In the genomic region with DNA sequence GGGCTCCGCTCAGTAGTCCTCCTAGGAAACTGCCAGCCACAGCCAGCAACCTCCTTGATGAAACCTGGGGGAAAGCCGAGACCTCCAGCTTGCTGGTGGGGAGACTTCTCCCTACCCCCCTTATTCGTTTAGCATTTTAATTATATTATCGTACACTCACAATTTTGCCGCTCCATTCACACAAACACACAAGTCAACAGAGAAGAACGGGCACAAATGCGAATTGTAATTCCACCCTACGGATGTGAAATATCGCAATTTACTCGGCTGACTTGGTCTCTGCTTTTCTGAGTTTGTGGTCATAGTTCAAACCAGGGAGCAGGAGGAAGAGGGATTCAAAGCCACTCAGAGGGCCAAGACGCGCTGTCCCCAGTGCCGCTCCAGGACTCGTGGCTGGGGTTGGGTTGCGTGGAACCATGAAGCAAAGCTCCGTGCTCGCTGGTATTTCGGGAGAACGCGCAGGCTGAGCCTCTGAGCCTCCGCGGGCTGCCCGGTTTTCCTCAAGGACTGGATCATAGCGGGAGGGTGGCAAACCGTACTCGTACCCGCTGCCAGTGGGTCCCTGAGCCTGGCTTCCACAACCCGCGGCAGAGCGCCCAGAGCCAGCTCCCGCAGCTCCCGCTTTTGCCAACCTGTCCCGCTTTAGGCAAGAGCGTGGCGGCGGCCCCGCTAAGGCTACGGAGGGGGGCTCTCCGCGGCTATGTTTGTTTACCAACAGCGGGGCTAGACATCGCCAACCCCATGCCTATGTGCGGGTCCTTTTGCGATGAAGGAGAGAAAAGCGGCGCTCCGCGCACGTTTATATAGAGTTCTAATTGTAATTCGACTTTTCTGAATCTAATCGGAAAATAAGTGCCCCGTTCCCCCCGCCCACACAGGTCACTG, we compare ENCODE assay signal across 13 cellular contexts. TPM values are rescaled to one million over a fixed set of nuclear protein-coding genes. Genes with fewer than 3 reads are reported as not detected.
A peak's percentile ranks its signal among the peaks of the same experiment; 100 is the strongest.
DNase-seq lines count a peak whose midpoint lies in the region; ATAC-seq, FAIRE-seq and TF ChIP-seq lines count a peak whose summit lies in the region.
"Had no signal": no experiment of that assay in that cellular context is flagged by ENCODE, and none has a peak within 500 bp of the region (broad histone marks: within the 10 kb centered on the region; RNA-seq: fewer than 3 reads in every experiment).

No MANE protein-coding gene starts in this region.

- peaks cover 90% of the 10 kb centered on the region for H3K27me3 Mint-ChIP-seq in activated T-cell treated with anti-CD3 and anti-CD28 coated beads, Interleukin-2, amount 50 U/mL, for 24 hours
- peaks cover 69% of the 10 kb centered on the region for H3K27me3 Mint-ChIP-seq in chondrocyte (ENCODE audit: low read depth)

- H3K9ac ChIP-seq in HepG2 (ENCODE audit: insufficient read depth, low read depth, low read length), result no peak overlapping the region
- peak overlapping the region; percentile 3 for H3K9ac ChIP-seq in keratinocyte (ENCODE audit: control insufficient read depth, extremely low read depth, insufficient read depth, low read length)
- H3K9ac ChIP-seq: KMS-11 had no signal

- H3K4me1 Mint-ChIP-seq in activated T-cell treated with anti-CD3 and anti-CD28 coated beads, Interleukin-2, amount 50 U/mL, for 24 hours (ENCODE audit: low read depth), result peaks cover 64% of the 10 kb centered on the region
- H3K4me1 Mint-ChIP-seq in chondrocyte (ENCODE audit: low read depth), result peaks cover 37% of the 10 kb centered on the region

- H3K27ac Mint-ChIP-seq in activated T-cell treated with anti-CD3 and anti-CD28 coated beads, Interleukin-2, amount 50 U/mL, for 24 hours, result peak overlapping the region; percentile 80
- H3K27ac Mint-ChIP-seq in chondrocyte (ENCODE audit: unreplicated experiment), result no peak overlapping the region

- no peaks in the 10 kb centered on the region for H3K9me3 Mint-ChIP-seq in activated T-cell treated with anti-CD3 and anti-CD28 coated beads, Interleukin-2, amount 50 U/mL, for 24 hours
- no peaks in the 10 kb centered on the region for H3K9me3 Mint-ChIP-seq in chondrocyte (ENCODE audit: low read depth)

- dilution Hi-C loops in keratinocyte (cut with MboI; ENCODE audit: extremely low pct_ligation_motif_present, low sequenced_read_pairs), result no loop called here

- 57% methylated on average over 35 of the region's 53 CpGs for WGBS in HepG2 (ENCODE audit: low lambda C conversion rate)
- 5% methylated on average over 34 of the region's 53 CpGs for WGBS in right lobe of liver (ENCODE audit: insufficient coverage, low coverage, low lambda C conversion rate, missing lambda C conversion rate)

- no peak for DNase-seq in HepG2 (ENCODE audit: low spot score)
- DNase-seq in right lobe of liver, result no peak
- DNase-seq in activated T-cell treated with anti-CD3 and anti-CD28 coated beads, Interleukin-2, amount 50 U/mL, for 24 hours, result peak; percentile 47
- no peak for DNase-seq in keratinocyte (ENCODE audit: low read depth, low spot score)
- no peak for DNase-seq in chondrocyte (ENCODE audit: low spot score)
- no peak for DNase-seq in NCI-H1417 (lab: John Stamatoyannopoulos, UW)
- DNase-seq in GM19239 (ENCODE audit: insufficient read length, low spot score), result no peak
- DNase-seq in SW480 (ENCODE audit: low spot score), result no peak
- DNase-seq: hippocampal formation, NCI-H774 had no signal

- no peaks in the 10 kb centered on the region for H3K9me1 ChIP-seq in keratinocyte (ENCODE audit: control insufficient read depth, extremely low read depth, insufficient read depth, low read length)

- no peak for TF ChIP-seq RAD21 in HepG2 (CRISPR knock-in tag; IDR thresholded peaks at IDR 0.05)

- H2AFZ ChIP-seq in HepG2 (ENCODE audit: low read length) (no peak overlapping the region), keratinocyte (ENCODE audit: control insufficient read depth, low read length) (no peak overlapping the region)

- TF ChIP-seq CTCF in HepG2 (CRISPR knock-in tag; IDR thresholded peaks at IDR 0.05) (no peak), right lobe of liver (IDR thresholded peaks at IDR 0.05) (no peak), keratinocyte (optimal IDR thresholded peaks at IDR 0.05 in 1 of 3, IDR thresholded peaks at IDR 0.05 in 1 of 3, conservative IDR thresholded peaks at IDR 0.05 in 1 of 3; ENCODE audit: extremely low read depth in 1 of 3, insufficient read depth in 2 of 3, low read length in 3 of 3) (no peak), chondrocyte (IDR thresholded peaks at IDR 0.05) (no peak)

- no peak overlapping the region for H3K27ac ChIP-seq in HepG2 (ENCODE audit: extremely low read length, insufficient read depth, low read length)
- no peak overlapping the region for H3K27ac ChIP-seq in right lobe of liver
- no peak overlapping the region for H3K27ac ChIP-seq in keratinocyte (ENCODE audit: control insufficient read depth, insufficient read depth, low read length)
- H3K27ac ChIP-seq: KMS-11, neutrophil, suprapubic skin had no signal

- TF ChIP-seq POLR2A in HepG2 (IDR thresholded peaks at IDR 0.05; ENCODE audit: insufficient read depth in 1 of 2, low read depth in 2 of 2, low read length in 2 of 2), result no peak
- TF ChIP-seq POLR2A in right lobe of liver (IDR thresholded peaks at IDR 0.05), result no peak

- H3K36me3 ChIP-seq in HepG2 (replicated peaks in 1 of 2; ENCODE audit: control insufficient read depth in 1 of 2, insufficient read depth in 2 of 2, low read length in 2 of 2) (no peaks in the 10 kb centered on the region), right lobe of liver (no peaks in the 10 kb centered on the region), keratinocyte (ENCODE audit: control insufficient read depth in 2 of 2, extremely low read depth in 1 of 2, insufficient read depth in 2 of 2, low read length in 2 of 2) (no peaks in the 10 kb centered on the region)
- H3K36me3 ChIP-seq: neutrophil, suprapubic skin had no signal

- H4K20me1 ChIP-seq in HepG2 (ENCODE audit: insufficient read depth, low read length) (peaks cover 21% of the 10 kb centered on the region; the same call in 1 of the 2 replicates), keratinocyte (ENCODE audit: control insufficient read depth, extremely low read depth, insufficient read depth, low read length) (peaks cover 4% of the 10 kb centered on the region)

- intact Hi-C loops in HepG2 (cut with micrococcal nuclease; ENCODE audit: unreplicated experiment), result no loop called here
- intact Hi-C loops in right lobe of liver (cut with DNase I), result no loop called here

- no TSS peak for BruUV-seq in HepG2 (replicated peaks; lab: Mats Ljungman, UMichigan)

- H3K9me3 ChIP-seq in HepG2 (ENCODE audit: low read length), result no peaks in the 10 kb centered on the region
- no peaks in the 10 kb centered on the region for H3K9me3 ChIP-seq in right lobe of liver
- no peaks in the 10 kb centered on the region for H3K9me3 ChIP-seq in keratinocyte (ENCODE audit: control insufficient read depth, low read depth, low read length)
- H3K9me3 ChIP-seq: neutrophil, suprapubic skin had no signal

- H3K27me3 ChIP-seq in HepG2 (ENCODE audit: control insufficient read depth in 1 of 2, insufficient read depth in 2 of 2, low read length in 2 of 2) (peaks cover 37 to 82% of the 10 kb centered on the region in 2 experiments), right lobe of liver (peaks cover 51 to 92% of the 10 kb centered on the region in 2 donors), keratinocyte (ENCODE audit: control insufficient read depth, extremely low read depth, insufficient read depth, low read length) (peaks cover 99% of the 10 kb centered on the region)

- H3K79me2 ChIP-seq in HepG2 (ENCODE audit: insufficient read depth, low read length) (no peaks in the 10 kb centered on the region), keratinocyte (ENCODE audit: control insufficient read depth, insufficient read depth, low read length) (peaks cover 6% of the 10 kb centered on the region)

- H3K4me2 ChIP-seq in HepG2 (ENCODE audit: low read depth, low read length) (no peak overlapping the region), keratinocyte (ENCODE audit: control insufficient read depth, extremely low read depth, insufficient read depth, low read depth, low read length) (peak overlapping the region; percentile 67)
- H3K4me2 ChIP-seq: KMS-11 had no signal

- peaks cover 47% of the 10 kb centered on the region for H3K4me1 ChIP-seq in HepG2 (ENCODE audit: insufficient read depth, low read length)
- H3K4me1 ChIP-seq in right lobe of liver, result peaks cover 0 to 41% (median 8%) of the 10 kb centered on the region in 4 donors
- peaks cover 46% of the 10 kb centered on the region for H3K4me1 ChIP-seq in keratinocyte (ENCODE audit: control insufficient read depth, extremely low read depth, insufficient read depth, low read length)

- in situ Hi-C loops in HepG2 (cut with HindIII; ENCODE audit: extremely low pct_ligation_motif_present, low pct_unique_long_range_greater_than_20kb), result no loop called here

- FAIRE-seq in HepG2 (lab: Jason Lieb, UNC) (no peak), keratinocyte (lab: Jason Lieb, UNC) (no peak), GM19239 (lab: Jason Lieb, UNC) (no peak)

- H3K36me3 Mint-ChIP-seq in activated T-cell treated with anti-CD3 and anti-CD28 coated beads, Interleukin-2, amount 50 U/mL, for 24 hours (ENCODE audit: low read depth), result no peaks in the 10 kb centered on the region
- H3K36me3 Mint-ChIP-seq in chondrocyte (ENCODE audit: low read depth), result peaks cover 3% of the 10 kb centered on the region

- TF ChIP-seq EP300 in HepG2 (IDR thresholded peaks at IDR 0.05; ENCODE audit: low read depth in 2 of 2, low read length in 2 of 2), result no peak
- TF ChIP-seq EP300 in HepG2 (CRISPR knock-in tag; IDR thresholded peaks at IDR 0.05; ENCODE audit: borderline replicate concordance), result no peak

- ATAC-seq in HepG2 (no peak), right lobe of liver (no peak)

- H3K4me3 ChIP-seq in HepG2 (replicated peaks in 1 of 3; ENCODE audit: insufficient read depth in 1 of 3, low read depth in 2 of 3, low read length in 3 of 3) (peak overlapping the region in 1 of 3 experiments; percentile 58; a peak in 1 of 6 replicates), right lobe of liver (no peak overlapping the region), keratinocyte (ENCODE audit: control insufficient read depth in 2 of 3, extremely low read depth in 1 of 3, insufficient read depth in 2 of 3, low read depth in 1 of 3, low read length in 3 of 3) (peak overlapping the region; percentile 27 to 64 (median 36))
- H3K4me3 ChIP-seq: suprapubic skin had no signal

- CTCF ChIA-PET in HepG2 (lab: Yijun Ruan, JAX; ENCODE audit: low intra/inter-chr PET ratio, low total read pairs), result no interaction called here

- H3K4me3 Mint-ChIP-seq in activated T-cell treated with anti-CD3 and anti-CD28 coated beads, Interleukin-2, amount 50 U/mL, for 24 hours, result peak overlapping the region; percentile 19
- no peak overlapping the region for H3K4me3 Mint-ChIP-seq in chondrocyte (ENCODE audit: unreplicated experiment)

- POLR2A ChIA-PET in HepG2 (lab: Yijun Ruan, JAX), result interaction anchor here (1.8 kb wide), 1 partner anchor 10 kb away, joined by 7 read pairs; a partner anchor contains a TSS

RNA-seq across cellular contexts. Expression of a gene that starts 2.0 kb away (rescaled TPM):
- not detected in 2 replicates for total RNA-seq in HepG2 (2016; rRNA removed; fragmentation: Illumina TruSeq; extraction: Trizol)
- total RNA-seq in HepG2 (2016; cell fraction: cytosol; rRNA removed; fragmentation: Illumina TruSeq; extraction: Trizol; ENCODE audit: low read depth), result not detected in 2 replicates
- total RNA-seq in HepG2 (2016; cell fraction: insoluble cytoplasmic fraction; rRNA removed; fragmentation: Illumina TruSeq; extraction: Trizol), result not detected in 2 replicates
- total RNA-seq in HepG2 (2016; cell fraction: membrane; rRNA removed; fragmentation: Illumina TruSeq; extraction: Trizol), result not detected in 2 replicates
- not detected in 2 replicates for total RNA-seq in HepG2 (2016; cell fraction: nucleus; rRNA removed; fragmentation: Illumina TruSeq; extraction: Trizol)
- polyA plus RNA-seq in HepG2 (2011; rRNA removed), result not detected in 2 replicates
- not detected in 2 replicates for polyA plus RNA-seq in HepG2 (2011; cell fraction: cytosol; rRNA removed)
- not detected in 2 replicates for polyA plus RNA-seq in HepG2 (2011; cell fraction: nucleus; rRNA removed)
- not detected in 2 replicates for polyA plus RNA-seq in HepG2 (2012)
- polyA plus RNA-seq in HepG2 (2016; cell fraction: cytosol; fragmentation: Illumina TruSeq; extraction: Trizol; ENCODE audit: low read depth), result not detected in 2 replicates
- not detected in 2 replicates for polyA plus RNA-seq in HepG2 (2016; cell fraction: insoluble cytoplasmic fraction; fragmentation: Illumina TruSeq; extraction: Trizol; ENCODE audit: low read depth)
- not detected in 2 replicates for polyA plus RNA-seq in HepG2 (2016; cell fraction: membrane; fragmentation: Illumina TruSeq; extraction: Trizol; ENCODE audit: low read depth)
- not detected in 2 replicates for polyA plus RNA-seq in HepG2 (2016; cell fraction: nucleus; fragmentation: Illumina TruSeq; extraction: Trizol; ENCODE audit: insufficient read depth, low read depth)
- 0.07 TPM in 1 of 2 replicates, not detected in the other for polyA minus RNA-seq in HepG2 (2011; rRNA and poly(A)+ RNA removed; ENCODE audit: low replicate concordance)
- not detected in 2 replicates for polyA minus RNA-seq in HepG2 (2011; cell fraction: cytosol; rRNA and poly(A)+ RNA removed)
- polyA minus RNA-seq in HepG2 (2011; cell fraction: nucleus; rRNA and poly(A)+ RNA removed), result not detected in 2 replicates
- total RNA-seq in right lobe of liver, result not detected
- 0.21 to 1.5 TPM (median 0.35 TPM) in 3 replicates for polyA plus RNA-seq in keratinocyte
- polyA plus RNA-seq in keratinocyte (2011; ENCODE audit: low read depth), result not detected
- polyA plus RNA-seq in keratinocyte (2011; cell fraction: cytosol; rRNA removed), result 0.23 and 0.31 TPM in 2 replicates
- polyA plus RNA-seq in keratinocyte (2011; cell fraction: nucleus; rRNA removed), result 0.40 and 0.98 TPM in 2 replicates
- 0.14 and 3.3 TPM in 2 replicates for polyA plus RNA-seq in keratinocyte (2012; ENCODE audit: low replicate concordance)
- polyA minus RNA-seq in keratinocyte, result 0.07 to 0.46 TPM (median 0.45 TPM) in 3 replicates
- not detected for polyA minus RNA-seq in keratinocyte (2011; cell fraction: cytosol; rRNA and poly(A)+ RNA removed)
- polyA minus RNA-seq in keratinocyte (2011; cell fraction: nucleus; rRNA and poly(A)+ RNA removed), result 0.31 and 1.1 TPM in 2 replicates
- not detected in 3 replicates for total RNA-seq in chondrocyte
- total RNA-seq: suprapubic skin had no signal

RNA-seq across cellular contexts. Expression of a gene that starts 9.5 kb away (rescaled TPM):
- total RNA-seq in HepG2 (2016; rRNA removed; fragmentation: Illumina TruSeq; extraction: Trizol), result 53.3 and 58.1 TPM in 2 replicates
- 22.9 and 24.6 TPM in 2 replicates for total RNA-seq in HepG2 (2016; cell fraction: cytosol; rRNA removed; fragmentation: Illumina TruSeq; extraction: Trizol; ENCODE audit: low read depth)
- 54.6 and 57.3 TPM in 2 replicates for total RNA-seq in HepG2 (2016; cell fraction: insoluble cytoplasmic fraction; rRNA removed; fragmentation: Illumina TruSeq; extraction: Trizol)
- total RNA-seq in HepG2 (2016; cell fraction: membrane; rRNA removed; fragmentation: Illumina TruSeq; extraction: Trizol), result 20.4 and 22.0 TPM in 2 replicates
- total RNA-seq in HepG2 (2016; cell fraction: nucleus; rRNA removed; fragmentation: Illumina TruSeq; extraction: Trizol), result 24.9 and 25.3 TPM in 2 replicates
- 9.1 and 9.8 TPM in 2 replicates for polyA plus RNA-seq in HepG2 (2011; rRNA removed)
- polyA plus RNA-seq in HepG2 (2011; cell fraction: cytosol; rRNA removed), result 5.9 and 7.0 TPM in 2 replicates
- polyA plus RNA-seq in HepG2 (2011; cell fraction: nucleus; rRNA removed), result 5.9 and 6.1 TPM in 2 replicates
- 25.3 and 27.5 TPM in 2 replicates for polyA plus RNA-seq in HepG2 (2012)
- polyA plus RNA-seq in HepG2 (2016; cell fraction: cytosol; fragmentation: Illumina TruSeq; extraction: Trizol; ENCODE audit: low read depth), result 10.2 and 11.6 TPM in 2 replicates
- polyA plus RNA-seq in HepG2 (2016; cell fraction: insoluble cytoplasmic fraction; fragmentation: Illumina TruSeq; extraction: Trizol; ENCODE audit: low read depth), result 66.2 and 74.8 TPM in 2 replicates
- 14.2 and 18.0 TPM in 2 replicates for polyA plus RNA-seq in HepG2 (2016; cell fraction: membrane; fragmentation: Illumina TruSeq; extraction: Trizol; ENCODE audit: low read depth)
- 37.9 and 39.6 TPM in 2 replicates for polyA plus RNA-seq in HepG2 (2016; cell fraction: nucleus; fragmentation: Illumina TruSeq; extraction: Trizol; ENCODE audit: insufficient read depth, low read depth)
- 11.9 and 35.7 TPM in 2 replicates for polyA minus RNA-seq in HepG2 (2011; rRNA and poly(A)+ RNA removed; ENCODE audit: low replicate concordance)
- 11.3 and 12.7 TPM in 2 replicates for polyA minus RNA-seq in HepG2 (2011; cell fraction: cytosol; rRNA and poly(A)+ RNA removed)
- 10.6 and 15.5 TPM in 2 replicates for polyA minus RNA-seq in HepG2 (2011; cell fraction: nucleus; rRNA and poly(A)+ RNA removed)
- 10 to 100 TPM; 13.2 to 19.5 (median 16.7) TPM for total RNA-seq in right lobe of liver
- 15.7 to 31.0 TPM (median 30.4 TPM) in 3 replicates for polyA plus RNA-seq in keratinocyte
- polyA plus RNA-seq in keratinocyte (2011; ENCODE audit: low read depth), result 130 TPM
- 27.0 and 28.5 TPM in 2 replicates for polyA plus RNA-seq in keratinocyte (2011; cell fraction: cytosol; rRNA removed)
- 32.1 and 37.4 TPM in 2 replicates for polyA plus RNA-seq in keratinocyte (2011; cell fraction: nucleus; rRNA removed)
- 40.3 and 58.4 TPM in 2 replicates for polyA plus RNA-seq in keratinocyte (2012; ENCODE audit: low replicate concordance)
- 16.7 to 58.6 TPM (median 25.7 TPM) in 3 replicates for polyA minus RNA-seq in keratinocyte
- polyA minus RNA-seq in keratinocyte (2011; cell fraction: cytosol; rRNA and poly(A)+ RNA removed), result 14.8 TPM
- polyA minus RNA-seq in keratinocyte (2011; cell fraction: nucleus; rRNA and poly(A)+ RNA removed), result 10.7 and 13.7 TPM in 2 replicates
- 32.5 to 38.5 TPM (median 34.0 TPM) in 3 replicates for total RNA-seq in chondrocyte

Comparison
In these comparisons a context has a peak if more than half of its experiments do, and no peak if none do; other contexts are left out.
1. H3K4me3 ChIP-seq: peak in keratinocyte (3 of 3); none in right lobe of liver (0 of 3).